In the genomic region with DNA sequence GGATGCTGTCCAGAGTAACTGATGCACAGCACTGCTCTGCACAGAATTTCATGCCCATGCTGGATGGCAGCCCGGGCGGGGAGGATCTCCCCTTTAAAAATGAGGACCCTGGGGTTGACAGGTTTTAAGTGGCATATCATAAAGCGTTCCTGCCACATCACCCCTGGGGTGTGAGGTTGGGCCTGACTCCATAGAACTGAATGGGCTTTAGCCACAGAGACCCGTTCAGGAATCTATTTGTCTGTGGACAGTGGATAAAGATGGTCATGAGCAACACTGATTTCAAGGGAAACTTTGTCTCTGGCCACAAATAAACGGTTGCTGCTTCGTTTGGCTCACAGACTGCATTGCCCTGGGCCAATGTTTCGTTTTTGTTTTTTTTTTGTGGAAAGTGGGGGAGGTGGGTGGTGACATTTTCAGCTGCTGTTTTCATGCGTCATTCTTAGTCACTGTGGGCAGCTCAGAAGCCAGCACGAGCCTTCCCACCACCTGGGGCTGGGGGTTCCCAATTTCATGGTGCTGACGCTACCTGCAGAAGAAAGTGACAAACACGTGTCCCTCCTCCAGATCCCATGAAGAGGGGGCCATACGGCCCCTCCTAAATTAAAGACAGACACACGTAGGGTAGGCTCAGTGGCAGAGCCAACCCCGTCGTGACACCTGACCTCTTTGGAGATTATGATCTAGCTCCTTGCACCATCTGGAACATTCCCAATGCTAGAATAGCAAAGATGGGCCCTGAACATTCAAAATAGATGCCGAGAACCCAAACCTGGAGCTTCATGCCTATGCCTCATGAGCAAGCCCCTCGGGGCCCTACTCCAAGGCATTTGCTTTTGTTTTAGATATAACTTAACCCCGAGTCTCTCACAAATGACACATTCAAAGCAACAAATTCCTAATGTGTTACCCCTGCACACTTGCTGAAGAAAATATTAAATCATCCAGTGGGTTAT, we compare ENCODE assay signal across 8 cellular contexts. TPM values are rescaled to one million over a fixed set of nuclear protein-coding genes. Genes with fewer than 3 reads are reported as not detected.
DNase-seq lines count a peak whose midpoint lies in the region; ATAC-seq lines count a peak whose summit lies in the region.

No MANE protein-coding gene starts in this region.

- no peak overlapping the region for H3K4me3 ChIP-seq in naive thymus-derived CD4-positive, alpha-beta T cell (ENCODE audit: low read length)

- no peaks in the 10 kb centered on the region for H3K4me1 ChIP-seq in naive thymus-derived CD4-positive, alpha-beta T cell (ENCODE audit: control insufficient read depth in 2 of 2, insufficient read depth in 2 of 2, low read length in 2 of 2)

- H3K27ac ChIP-seq in naive thymus-derived CD4-positive, alpha-beta T cell (ENCODE audit: low read depth, low read length), result no peak overlapping the region

- H3K36me3 ChIP-seq in naive thymus-derived CD4-positive, alpha-beta T cell (ENCODE audit: control insufficient read depth in 2 of 3, insufficient read depth in 3 of 3, low read length in 3 of 3), result no peaks in the 10 kb centered on the region

- no peaks in the 10 kb centered on the region for H3K27me3 ChIP-seq in naive thymus-derived CD4-positive, alpha-beta T cell (ENCODE audit: control insufficient read depth in 2 of 2, insufficient read depth in 2 of 2, low read length in 2 of 2)

- no peaks in the 10 kb centered on the region for H3K9me3 ChIP-seq in naive thymus-derived CD4-positive, alpha-beta T cell (ENCODE audit: control insufficient read depth in 2 of 3, low read length in 3 of 3)

- intact Hi-C loops in activated T-helper 1 cell treated with anti-CD3 and anti-CD28 coated beads, Interleukin-12 subunit alpha, Interleukin-12 subunit beta, Interleukin-2, Interleukin-4 antibody, amounts not matched to agents 30 ng/mL and 10 ng/mL and 1 ng/mL, durations not matched to agents 14 hours and 24 hours and 36 hours (cut with micrococcal nuclease), result loop anchor here (2.0 kb wide), 1 partner anchor 64 kb away; no protein-coding TSS in a partner anchor
- intact Hi-C loops in naive thymus-derived CD4-positive, alpha-beta T cell (cut with micrococcal nuclease), result no loop called here

- no peaks in the 10 kb centered on the region for H3K36me3 Mint-ChIP-seq in activated T-helper 1 cell treated with anti-CD3 and anti-CD28 coated beads, Interleukin-12 subunit alpha, Interleukin-12 subunit beta, Interleukin-2, Interleukin-4 antibody, amounts not matched to agents 30 ng/mL and 10 ng/mL and 1 ng/mL, durations not matched to agents 14 hours and 24 hours and 36 hours (ENCODE audit: low read depth)
- peaks cover 0 to 7% (median 0%) of the 10 kb centered on the region in 5 donors for H3K36me3 Mint-ChIP-seq in naive thymus-derived CD4-positive, alpha-beta T cell

- CTCF ChIA-PET in naive thymus-derived CD4-positive, alpha-beta T cell (lab: Charles Lee), result no interaction called here

- H3K27ac Mint-ChIP-seq in activated T-helper 1 cell treated with anti-CD3 and anti-CD28 coated beads, Interleukin-12 subunit alpha, Interleukin-12 subunit beta, Interleukin-2, Interleukin-4 antibody, amounts not matched to agents 30 ng/mL and 10 ng/mL and 1 ng/mL, durations not matched to agents 14 hours and 24 hours and 36 hours, result peak overlapping the region; percentile 74
- H3K27ac Mint-ChIP-seq in naive thymus-derived CD4-positive, alpha-beta T cell, result peak overlapping the region in 2 of 9 donors; percentile 19 to 59

- peaks cover 6% of the 10 kb centered on the region for H3K27me3 Mint-ChIP-seq in activated T-helper 1 cell treated with anti-CD3 and anti-CD28 coated beads, Interleukin-12 subunit alpha, Interleukin-12 subunit beta, Interleukin-2, Interleukin-4 antibody, amounts not matched to agents 30 ng/mL and 10 ng/mL and 1 ng/mL, durations not matched to agents 14 hours and 24 hours and 36 hours (ENCODE audit: insufficient read depth)
- H3K27me3 Mint-ChIP-seq in naive thymus-derived CD4-positive, alpha-beta T cell, result peaks cover 0 to 14% (median 0%) of the 10 kb centered on the region in 5 donors

- H3K9me3 Mint-ChIP-seq in activated T-helper 1 cell treated with anti-CD3 and anti-CD28 coated beads, Interleukin-12 subunit alpha, Interleukin-12 subunit beta, Interleukin-2, Interleukin-4 antibody, amounts not matched to agents 30 ng/mL and 10 ng/mL and 1 ng/mL, durations not matched to agents 14 hours and 24 hours and 36 hours, result peaks cover 7% of the 10 kb centered on the region
- H3K9me3 Mint-ChIP-seq in naive thymus-derived CD4-positive, alpha-beta T cell, result peaks cover 0 to 10% (median 2%) of the 10 kb centered on the region in 11 donors

- ATAC-seq in naive thymus-derived CD4-positive, alpha-beta T cell, result peak; percentile 26
- no peak for ATAC-seq in GM19455 (IDR thresholded peaks at IDR 0.05; ENCODE audit: unreplicated experiment)

- DNase-seq in AG08395 (ENCODE audit: low spot score), result peak; percentile 85
- DNase-seq in HS-5 (ENCODE audit: low read depth), result peak; percentile 64
- DNase-seq in activated T-helper 1 cell treated with anti-CD3 and anti-CD28 coated beads, Interleukin-12 subunit alpha, Interleukin-12 subunit beta, Interleukin-2, Interleukin-4 antibody, amounts not matched to agents 30 ng/mL and 10 ng/mL and 1 ng/mL, durations not matched to agents 14 hours and 24 hours and 36 hours (ENCODE audit: low spot score), result peak; percentile 39
- peak in 2 of 9 donors; percentile 17 to 67 for DNase-seq in naive thymus-derived CD4-positive, alpha-beta T cell
- DNase-seq in DMS153 treated with DMSO at 0.1 percent for 48 hours (lab: John Stamatoyannopoulos, UW; ENCODE audit: unreplicated experiment), result no peak
- DNase-seq in GM19238 (ENCODE audit: insufficient read length, low spot score), result no peak
- no peak for DNase-seq in NCI-H2196 treated with DMSO at 0.1 percent for 48 hours (lab: John Stamatoyannopoulos, UW; ENCODE audit: unreplicated experiment)

- POLR2A ChIA-PET in naive thymus-derived CD4-positive, alpha-beta T cell (lab: Charles Lee), result no interaction called here

- H3K4me1 Mint-ChIP-seq in activated T-helper 1 cell treated with anti-CD3 and anti-CD28 coated beads, Interleukin-12 subunit alpha, Interleukin-12 subunit beta, Interleukin-2, Interleukin-4 antibody, amounts not matched to agents 30 ng/mL and 10 ng/mL and 1 ng/mL, durations not matched to agents 14 hours and 24 hours and 36 hours (ENCODE audit: low read depth), result peaks cover 19% of the 10 kb centered on the region
- H3K4me1 Mint-ChIP-seq in naive thymus-derived CD4-positive, alpha-beta T cell, result peaks cover 0 to 7% (median 0%) of the 10 kb centered on the region in 7 donors

- no peak overlapping the region for H3K4me3 Mint-ChIP-seq in activated T-helper 1 cell treated with anti-CD3 and anti-CD28 coated beads, Interleukin-12 subunit alpha, Interleukin-12 subunit beta, Interleukin-2, Interleukin-4 antibody, amounts not matched to agents 30 ng/mL and 10 ng/mL and 1 ng/mL, durations not matched to agents 14 hours and 24 hours and 36 hours
- H3K4me3 Mint-ChIP-seq in naive thymus-derived CD4-positive, alpha-beta T cell, result peak overlapping the region in 1 of 10 donors; percentile 17

RNA-seq across cellular contexts. Expression of a gene that starts 54.8 kb away (rescaled TPM):
- 0.21 TPM in 1 of 2 replicates, not detected in the other for total RNA-seq in activated T-helper 1 cell treated with anti-CD3 and anti-CD28 coated beads, Interleukin-12 subunit alpha, Interleukin-12 subunit beta, Interleukin-2, Interleukin-4 antibody, amounts not matched to agents 30 ng/mL and 10 ng/mL and 1 ng/mL, durations not matched to agents 14 hours and 24 hours and 36 hours
- not detected for total RNA-seq in naive thymus-derived CD4-positive, alpha-beta T cell
- polyA plus RNA-seq in naive thymus-derived CD4-positive, alpha-beta T cell, result not detected

Comparison
In these comparisons a context has a peak if more than half of its experiments do, and no peak if none do; other contexts are left out.
1. DNase-seq: peak in AG08395 (single experiment), HS-5 (single experiment) and activated T-helper 1 cell treated with anti-CD3 and anti-CD28 coated beads, Interleukin-12 subunit alpha, Interleukin-12 subunit beta, Interleukin-2, Interleukin-4 antibody, amounts not matched to agents 30 ng/mL and 10 ng/mL and 1 ng/mL, durations not matched to agents 14 hours and 24 hours and 36 hours (single experiment); none in DMS153 treated with DMSO at 0.1 percent for 48 hours (single experiment), GM19238 (single experiment) and NCI-H2196 treated with DMSO at 0.1 percent for 48 hours (single experiment).